ENCODE assay signal across 12 cellular contexts in genomic region chr22:42022162-42022847, GRCh38. TPM values are rescaled to one million over a fixed set of nuclear protein-coding genes. Genes with fewer than 3 reads are reported as not detected.
DNase-seq lines count a peak whose midpoint lies in the region; ATAC-seq and TF ChIP-seq lines count a peak whose summit lies in the region.
"Had no signal": no experiment of that assay in that cellular context is flagged by ENCODE, and none has a peak within 500 bp of the region (broad histone marks: within the 10 kb centered on the region; RNA-seq: fewer than 3 reads in every experiment).

No MANE protein-coding gene starts in this region.

- no peak overlapping the region for H3K4me2 ChIP-seq in neural progenitor cell

- ATAC-seq in activated naive CD8-positive, alpha-beta T cell treated with anti-CD3 and anti-CD28 coated beads, Interleukin-2, amount 10 ng/mL, durations not matched to agents 7 days and 5 days (ENCODE audit: low read depth), result peak; percentile 75
- ATAC-seq: naive thymus-derived CD8-positive, alpha-beta T cell had no signal

- no peaks in the 10 kb centered on the region for H3K79me2 ChIP-seq in neural progenitor cell (ENCODE audit: low read depth)

- POLR2A ChIA-PET in activated naive CD8-positive, alpha-beta T cell treated with anti-CD3 and anti-CD28 coated beads, Interleukin-2, amount 10 ng/mL, durations not matched to agents 7 days and 5 days (lab: Charles Lee), result interaction anchor here (1.3 kb wide), 1 partner anchor 222 kb away, joined by 3 read pairs; the partner anchor contains the start of gene CCDC134

- H3K9me3 ChIP-seq in neural progenitor cell (ENCODE audit: low read depth), result no peaks in the 10 kb centered on the region

- no peak for TF ChIP-seq CTCF in GM13976 (IDR thresholded peaks at IDR 0.05; ENCODE audit: borderline replicate concordance, control extremely low read depth, extremely low read depth, insufficient read depth, missing control alignments)
- TF ChIP-seq CTCF in neural progenitor cell (IDR thresholded peaks at IDR 0.05), result no peak

- peak overlapping the region; percentile 60 for H3K27ac Mint-ChIP-seq in activated naive CD8-positive, alpha-beta T cell treated with anti-CD3 and anti-CD28 coated beads, Interleukin-2, amount 10 ng/mL, durations not matched to agents 7 days and 5 days
- H3K27ac Mint-ChIP-seq in neural progenitor cell, result no peak overlapping the region
- H3K27ac Mint-ChIP-seq in immature natural killer cell, result no peak overlapping the region

- H4K20me1 ChIP-seq in neural progenitor cell (ENCODE audit: low read depth), result no peaks in the 10 kb centered on the region

- H3K4me3 Mint-ChIP-seq in activated naive CD8-positive, alpha-beta T cell treated with anti-CD3 and anti-CD28 coated beads, Interleukin-2, amount 10 ng/mL, durations not matched to agents 7 days and 5 days, result no peak overlapping the region
- H3K4me3 Mint-ChIP-seq in neural progenitor cell, result no peak overlapping the region
- H3K4me3 Mint-ChIP-seq in immature natural killer cell, result no peak overlapping the region
- H3K4me3 Mint-ChIP-seq: naive thymus-derived CD8-positive, alpha-beta T cell had no signal

- H3K27me3 ChIP-seq in neural progenitor cell, result peaks cover 5% of the 10 kb centered on the region
- H3K27me3 ChIP-seq: cardiac muscle cell had no signal

- H3K27ac ChIP-seq in neural progenitor cell, result no peak overlapping the region
- H3K27ac ChIP-seq: C4-2B, cardiac muscle cell had no signal

- no peaks in the 10 kb centered on the region for H3K36me3 ChIP-seq in neural progenitor cell
- H3K36me3 ChIP-seq: cardiac muscle cell had no signal

- in situ Hi-C loops in GM13976 (cut with MboI; ENCODE audit: low sequenced_read_pairs, unreplicated experiment), result no loop called here

- no peaks in the 10 kb centered on the region for H3F3A ChIP-seq in neural progenitor cell (ENCODE audit: low read depth)

- peaks cover 11% of the 10 kb centered on the region for H3K4me1 Mint-ChIP-seq in activated naive CD8-positive, alpha-beta T cell treated with anti-CD3 and anti-CD28 coated beads, Interleukin-2, amount 10 ng/mL, durations not matched to agents 7 days and 5 days
- H3K4me1 Mint-ChIP-seq in neural progenitor cell (no peaks in the 10 kb centered on the region), immature natural killer cell (peaks cover 0 to 3% of the 10 kb centered on the region in 2 donors)

- H3K36me3 Mint-ChIP-seq in activated naive CD8-positive, alpha-beta T cell treated with anti-CD3 and anti-CD28 coated beads, Interleukin-2, amount 10 ng/mL, durations not matched to agents 7 days and 5 days, result peaks cover 3% of the 10 kb centered on the region
- H3K36me3 Mint-ChIP-seq in neural progenitor cell (no peaks in the 10 kb centered on the region), immature natural killer cell (peaks cover 0 to 5% (median under 1%) of the 10 kb centered on the region in 3 donors)
- H3K36me3 Mint-ChIP-seq: naive thymus-derived CD8-positive, alpha-beta T cell had no signal

- H3K9me3 Mint-ChIP-seq in activated naive CD8-positive, alpha-beta T cell treated with anti-CD3 and anti-CD28 coated beads, Interleukin-2, amount 10 ng/mL, durations not matched to agents 7 days and 5 days, result peaks cover 2% of the 10 kb centered on the region
- no peaks in the 10 kb centered on the region for H3K9me3 Mint-ChIP-seq in neural progenitor cell
- H3K9me3 Mint-ChIP-seq in immature natural killer cell, result no peaks in the 10 kb centered on the region
- H3K9me3 Mint-ChIP-seq: naive thymus-derived CD8-positive, alpha-beta T cell had no signal

- DNase-seq in A172 (ENCODE audit: low spot score), result peak; percentile 2
- peak; percentile 56 for DNase-seq in GM13976 (ENCODE audit: low spot score)
- peak; percentile 83 for DNase-seq in NOMO-1 treated with DMSO at 0.1 percent for 48 hours (lab: John Stamatoyannopoulos, UW; ENCODE audit: unreplicated experiment)
- no peak for DNase-seq in activated naive CD8-positive, alpha-beta T cell treated with anti-CD3 and anti-CD28 coated beads, Interleukin-2, amount 10 ng/mL, durations not matched to agents 7 days and 5 days
- no peak for DNase-seq in neural progenitor cell (ENCODE audit: low spot score)
- no peak for DNase-seq in immature natural killer cell
- DNase-seq in HUDEP-2 (lab: John Stamatoyannopoulos, UW; ENCODE audit: unreplicated experiment in 76 of 76), result no peak
- DNase-seq in erythroblast (lab: John Stamatoyannopoulos, UW), result no peak
- DNase-seq: naive thymus-derived CD8-positive, alpha-beta T cell; NCI-H526 had no signal

- no peak overlapping the region for H3K9ac ChIP-seq in neural progenitor cell

- peaks cover 10% of the 10 kb centered on the region for H3K27me3 Mint-ChIP-seq in activated naive CD8-positive, alpha-beta T cell treated with anti-CD3 and anti-CD28 coated beads, Interleukin-2, amount 10 ng/mL, durations not matched to agents 7 days and 5 days
- H3K27me3 Mint-ChIP-seq in neural progenitor cell (ENCODE audit: insufficient read depth, low read depth) (peaks cover 4% of the 10 kb centered on the region), immature natural killer cell (ENCODE audit: low read depth in 3 of 3) (peaks cover 0 to 4% (median 0%) of the 10 kb centered on the region in 3 donors)

- H3K4me1 ChIP-seq in neural progenitor cell, result no peaks in the 10 kb centered on the region

- no peak for TF ChIP-seq POLR2A in erythroblast (IDR thresholded peaks at IDR 0.05; ENCODE audit: low read length)

- H2AFZ ChIP-seq in neural progenitor cell (replicated peaks), result no peak overlapping the region

- H3K4me3 ChIP-seq in neural progenitor cell, result no peak overlapping the region
- H3K4me3 ChIP-seq: cardiac muscle cell had no signal

RNA-seq across cellular contexts. Expression of gene WBP2NL, which starts 23.7 kb away (rescaled TPM):
- not detected in 2 replicates for total RNA-seq in A172 (2014; rRNA removed; shearing (Covaris generic))
- 1 to 10 TPM; 2.4 to 2.6 TPM for total RNA-seq in activated naive CD8-positive, alpha-beta T cell treated with anti-CD3 and anti-CD28 coated beads, Interleukin-2, amount 10 ng/mL, durations not matched to agents 7 days and 5 days
- total RNA-seq in neural progenitor cell (ENCODE audit: low replicate concordance), result not detected in 2 replicates
- polyA plus RNA-seq in immature natural killer cell, result under 1 TPM in 2 of 3 donors, not detected in 1; 0.16 to 0.62 TPM
- total RNA-seq: cardiac muscle cell had no signal
- polyA plus RNA-seq: cardiac muscle cell had no signal

RNA-seq across cellular contexts. Expression of gene NAGA, which starts 48.3 kb away (rescaled TPM):
- total RNA-seq in A172 (2014; rRNA removed; shearing (Covaris generic)), result 11.5 and 17.7 TPM in 2 replicates
- 10 to 100 TPM; 15.9 to 18.4 TPM for total RNA-seq in activated naive CD8-positive, alpha-beta T cell treated with anti-CD3 and anti-CD28 coated beads, Interleukin-2, amount 10 ng/mL, durations not matched to agents 7 days and 5 days
- total RNA-seq in neural progenitor cell (ENCODE audit: low replicate concordance), result 14.9 and 29.1 TPM in 2 replicates
- polyA plus RNA-seq in immature natural killer cell, result 10 to 100 TPM; 17.5 to 30.5 (median 24.4) TPM

RNA-seq across cellular contexts. Expression of gene PHETA2, which starts 51.7 kb away (rescaled TPM):
- total RNA-seq in A172 (2014; rRNA removed; shearing (Covaris generic)), result 0.07 and 0.17 TPM in 2 replicates
- 1 to 10 TPM; 2.8 to 3.3 TPM for total RNA-seq in activated naive CD8-positive, alpha-beta T cell treated with anti-CD3 and anti-CD28 coated beads, Interleukin-2, amount 10 ng/mL, durations not matched to agents 7 days and 5 days
- 0.79 and 2.3 TPM in 2 replicates for total RNA-seq in neural progenitor cell (ENCODE audit: low replicate concordance)
- polyA plus RNA-seq in immature natural killer cell, result 1 to 10 TPM in 2 of 3 donors, under 1 TPM in 1; 0.78 to 2.1 (median 1.2) TPM

RNA-seq across cellular contexts. Expression of gene SEPTIN3, which starts 53.1 kb away (rescaled TPM):
- total RNA-seq in A172 (2014; rRNA removed; shearing (Covaris generic)), result 7.7 and 8.3 TPM in 2 replicates
- total RNA-seq in activated naive CD8-positive, alpha-beta T cell treated with anti-CD3 and anti-CD28 coated beads, Interleukin-2, amount 10 ng/mL, durations not matched to agents 7 days and 5 days, result under 1 TPM; 0.31 to 0.42 TPM
- 12.8 and 20.5 TPM in 2 replicates for total RNA-seq in neural progenitor cell (ENCODE audit: low replicate concordance)
- not detected for polyA plus RNA-seq in immature natural killer cell
- polyA plus RNA-seq: naive thymus-derived CD8-positive, alpha-beta T cell had no signal

RNA-seq across cellular contexts. Expression of gene SMDT1, which starts 57.2 kb away (rescaled TPM):
- 2.9 and 6.5 TPM in 2 replicates for total RNA-seq in A172 (2014; rRNA removed; shearing (Covaris generic))
- 10 to 100 TPM; 82.1 to 84.9 TPM for total RNA-seq in activated naive CD8-positive, alpha-beta T cell treated with anti-CD3 and anti-CD28 coated beads, Interleukin-2, amount 10 ng/mL, durations not matched to agents 7 days and 5 days
- 2.9 and 6.3 TPM in 2 replicates for total RNA-seq in neural progenitor cell (ENCODE audit: low replicate concordance)
- 100 to 1,000 TPM; 158 to 284 (median 174) TPM for polyA plus RNA-seq in immature natural killer cell

Comparison
In these comparisons a context has a peak if more than half of its experiments do, and no peak if none do; other contexts are left out.
1. DNase-seq: peak in A172 (single experiment), GM13976 (single experiment) and NOMO-1 treated with DMSO at 0.1 percent for 48 hours (single experiment); none in activated naive CD8-positive, alpha-beta T cell treated with anti-CD3 and anti-CD28 coated beads, Interleukin-2, amount 10 ng/mL, durations not matched to agents 7 days and 5 days (single experiment), neural progenitor cell (single experiment), immature natural killer cell (0 of 3), HUDEP-2 (0 of 76) and erythroblast (0 of 2).